Comparison of ENCODE assay signal across 29 cellular contexts in the genomic region with DNA sequence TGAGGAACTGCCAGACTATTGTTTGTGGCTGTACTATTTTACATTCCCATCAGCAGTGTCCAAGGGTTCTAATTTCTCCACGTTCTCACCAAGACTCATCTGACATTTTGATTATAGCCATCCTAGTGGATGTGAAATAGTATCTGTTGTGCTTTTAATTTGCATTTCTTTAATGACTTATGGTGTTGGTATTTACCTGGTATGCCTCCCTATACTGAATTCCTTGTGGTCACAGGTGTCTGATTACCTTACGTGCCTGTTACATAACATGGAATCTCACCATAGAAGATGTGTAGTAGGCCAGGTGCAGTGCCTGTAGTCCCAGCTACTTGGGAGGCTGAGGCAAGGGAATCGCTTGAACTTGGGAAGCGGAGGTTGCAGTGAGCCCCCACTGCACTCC. TPM values are rescaled to one million over a fixed set of nuclear protein-coding genes. Genes with fewer than 3 reads are reported as not detected.
DNase-seq lines count a peak whose midpoint lies in the region; ATAC-seq, FAIRE-seq and TF ChIP-seq lines count a peak whose summit lies in the region.
"Had no signal": no experiment of that assay in that cellular context is flagged by ENCODE, and none has a peak within 500 bp of the region (broad histone marks: within the 10 kb centered on the region; RNA-seq: fewer than 3 reads in every experiment).

No MANE protein-coding gene starts in this region.

- no peak overlapping the region for H3K27ac ChIP-seq in mammary epithelial cell (ENCODE audit: insufficient read depth, low read depth, low read length)
- H3K27ac ChIP-seq in RWPE2 (ENCODE audit: poor library complexity, severe bottlenecking) = no peak overlapping the region
- no peak overlapping the region for H3K27ac ChIP-seq in keratinocyte (ENCODE audit: control insufficient read depth, insufficient read depth, low read length)
- H3K27ac ChIP-seq: SJSA1 had no signal

- H3K4me3 Mint-ChIP-seq in MCF 10A (ENCODE audit: unreplicated experiment) = no peak overlapping the region
- H3K4me3 Mint-ChIP-seq: CD14-positive monocyte; CD8-positive, alpha-beta memory T cell; HFFc6; T-cell had no signal

- H3K9me1 ChIP-seq in keratinocyte (ENCODE audit: control insufficient read depth, extremely low read depth, insufficient read depth, low read length) = no peaks in the 10 kb centered on the region

- CTCF ChIA-PET in mammary epithelial cell (lab: Charles Lee; ENCODE audit: low non-redundant PET) (no interaction called here), MCF 10A (lab: Yijun Ruan, JAX) (interaction anchor here (0.7 to 1.0 kb wide), 2 partner anchors 191 to 334 kb away, joined by 3 to 4 read pairs; no protein-coding TSS in a partner anchor)

- WGBS in mammary epithelial cell (ENCODE audit: low coverage, missing lambda C conversion rate) = 78% methylated on average over 3 of the region's 4 CpGs

- no peaks in the 10 kb centered on the region for H4K20me1 ChIP-seq in mammary epithelial cell (ENCODE audit: insufficient read depth, low read length)
- no peaks in the 10 kb centered on the region for H4K20me1 ChIP-seq in keratinocyte (ENCODE audit: control insufficient read depth, extremely low read depth, insufficient read depth, low read length)

- no peak overlapping the region for H3K27ac Mint-ChIP-seq in MCF 10A (ENCODE audit: low read depth, unreplicated experiment)
- H3K27ac Mint-ChIP-seq: CD14-positive monocyte; CD8-positive, alpha-beta memory T cell; HFFc6; T-cell had no signal

- POLR2A ChIA-PET in MCF 10A (lab: Yijun Ruan, JAX) = no interaction called here

- ATAC-seq in RWPE2 (ENCODE audit: low read depth) (peak; percentile 88), GM21723 (IDR thresholded peaks at IDR 0.05; ENCODE audit: unreplicated experiment) (no peak)
- ATAC-seq: Right ventricle myocardium inferior, T-cell had no signal

- peak; percentile 61 for FAIRE-seq in keratinocyte (lab: Jason Lieb, UNC)
- FAIRE-seq: GM18507, RCC 7860 had no signal

- intact Hi-C loops in mammary epithelial cell (cut with micrococcal nuclease) = no loop called here
- intact Hi-C loops in MCF 10A (cut with micrococcal nuclease) = no loop called here

- H3K79me2 ChIP-seq in mammary epithelial cell (ENCODE audit: insufficient read depth, low read length) (no peaks in the 10 kb centered on the region), keratinocyte (ENCODE audit: control insufficient read depth, insufficient read depth, low read length) (no peaks in the 10 kb centered on the region)

- DNase-seq in mammary epithelial cell (peak; percentile 49), MCF 10A (ENCODE audit: unreplicated experiment) (no peak), RWPE2 (ENCODE audit: low spot score) (no peak), keratinocyte (ENCODE audit: low read depth, low spot score) (peak; percentile 40), OCI-M1 (lab: John Stamatoyannopoulos, UW) (no peak), superior temporal gyrus (ENCODE audit: extremely low spot score) (no peak)
- DNase-seq: 8988T; ACHN; BE2C; CD8-positive, alpha-beta memory T cell; DMS153; DND-41; GOT3; HFFc6; Karpas-422; NCI-H1092 treated with DMSO at 0.1 percent for 48 hours; NCI-H1436; NCI-H187; NCI-H2081 treated with DMSO at 0.1 percent for 48 hours; NCI-H446; NCI-H524 treated with DMSO at 0.1 percent for 48 hours; T-cell had no signal

- H3K36me3 Mint-ChIP-seq in MCF 10A (ENCODE audit: insufficient read depth, unreplicated experiment) = no peaks in the 10 kb centered on the region
- H3K36me3 Mint-ChIP-seq: CD14-positive monocyte; CD8-positive, alpha-beta memory T cell; T-cell had no signal

- H3K9ac ChIP-seq in mammary epithelial cell (ENCODE audit: insufficient read depth, low read length) = no peak overlapping the region
- H3K9ac ChIP-seq in keratinocyte (ENCODE audit: control insufficient read depth, extremely low read depth, insufficient read depth, low read length) = no peak overlapping the region

- H3K27me3 ChIP-seq in mammary epithelial cell (ENCODE audit: insufficient read depth, low read length) (no peaks in the 10 kb centered on the region), RWPE2 (ENCODE audit: insufficient read depth, poor library complexity, severe bottlenecking) (no peaks in the 10 kb centered on the region), keratinocyte (ENCODE audit: control insufficient read depth, extremely low read depth, insufficient read depth, low read length) (no peaks in the 10 kb centered on the region)
- H3K27me3 ChIP-seq: BE2C, SJSA1 had no signal

- no peaks in the 10 kb centered on the region for H3K4me1 Mint-ChIP-seq in MCF 10A (ENCODE audit: insufficient read depth, unreplicated experiment)
- H3K4me1 Mint-ChIP-seq: CD14-positive monocyte; CD8-positive, alpha-beta memory T cell; T-cell had no signal

- H3K9me3 ChIP-seq in mammary epithelial cell (replicated peaks; ENCODE audit: insufficient read depth, low read length) = no peaks in the 10 kb centered on the region
- no peaks in the 10 kb centered on the region for H3K9me3 ChIP-seq in RWPE2 (ENCODE audit: severe bottlenecking)
- H3K9me3 ChIP-seq in keratinocyte (ENCODE audit: control insufficient read depth, low read depth, low read length) = no peaks in the 10 kb centered on the region
- H3K9me3 ChIP-seq: BE2C, HAP-1, SJSA1 had no signal

- dilution Hi-C loops in mammary epithelial cell (cut with HindIII; ENCODE audit: low sequenced_read_pairs) = no loop called here
- dilution Hi-C loops in keratinocyte (cut with MboI; ENCODE audit: extremely low pct_ligation_motif_present, low sequenced_read_pairs) = no loop called here

- H3K9me3 Mint-ChIP-seq in MCF 10A (ENCODE audit: unreplicated experiment) = no peaks in the 10 kb centered on the region
- H3K9me3 Mint-ChIP-seq: CD14-positive monocyte; CD8-positive, alpha-beta memory T cell; HFFc6; T-cell had no signal

- H3K4me1 ChIP-seq in mammary epithelial cell (ENCODE audit: insufficient read depth, low read length) = no peaks in the 10 kb centered on the region
- peaks cover 12% of the 10 kb centered on the region for H3K4me1 ChIP-seq in RWPE2 (ENCODE audit: insufficient read depth, poor library complexity, severe bottlenecking)
- H3K4me1 ChIP-seq in keratinocyte (ENCODE audit: control insufficient read depth, extremely low read depth, insufficient read depth, low read length) = peaks cover 15% of the 10 kb centered on the region
- H3K4me1 ChIP-seq: BE2C, HAP-1, SJSA1 had no signal

- H3K4me2 ChIP-seq in mammary epithelial cell (ENCODE audit: insufficient read depth, low read depth, low read length) (no peak overlapping the region), keratinocyte (ENCODE audit: control insufficient read depth, extremely low read depth, insufficient read depth, low read depth, low read length) (no peak overlapping the region)

- no peaks in the 10 kb centered on the region for H3K27me3 Mint-ChIP-seq in MCF 10A (ENCODE audit: insufficient read depth, unreplicated experiment)

- no peaks in the 10 kb centered on the region for H3K36me3 ChIP-seq in mammary epithelial cell (ENCODE audit: insufficient read depth, low read length)
- H3K36me3 ChIP-seq in RWPE2 (ENCODE audit: low read depth) = peaks cover 20% of the 10 kb centered on the region
- H3K36me3 ChIP-seq in keratinocyte (ENCODE audit: control insufficient read depth in 2 of 2, extremely low read depth in 1 of 2, insufficient read depth in 2 of 2, low read length in 2 of 2) = no peaks in the 10 kb centered on the region
- H3K36me3 ChIP-seq: BE2C, HAP-1, SJSA1 had no signal

- in situ Hi-C loops in mammary epithelial cell (cut with MboI; ENCODE audit: low sequenced_read_pairs in 2 of 2) = no loop called here

- H2AFZ ChIP-seq in mammary epithelial cell (ENCODE audit: low read depth, low read length) (no peak overlapping the region), keratinocyte (ENCODE audit: control insufficient read depth, low read length) (no peak overlapping the region)

- no TSS peak for BruUV-seq in mammary epithelial cell (replicated peaks; lab: Mats Ljungman, UMichigan)
- BruUV-seq in MCF 10A (replicated peaks; lab: Mats Ljungman, UMichigan) = no TSS peak

- H3K4me3 ChIP-seq in mammary epithelial cell (replicated peaks in 1 of 3; ENCODE audit: insufficient read depth in 1 of 3, low read depth in 2 of 3, low read length in 3 of 3) (no peak overlapping the region), RWPE2 (ENCODE audit: severe bottlenecking) (no peak overlapping the region), keratinocyte (ENCODE audit: control insufficient read depth in 2 of 3, extremely low read depth in 1 of 3, insufficient read depth in 2 of 3, low read depth in 1 of 3, low read length in 3 of 3) (no peak overlapping the region)
- H3K4me3 ChIP-seq: HAP-1, SJSA1 had no signal

- TF ChIP-seq CTCF in mammary epithelial cell (conservative IDR thresholded peaks at IDR 0.05 in 1 of 2, IDR thresholded peaks at IDR 0.05 in 1 of 2; ENCODE audit: extremely low read depth in 1 of 2, insufficient read depth in 1 of 2, low read depth in 1 of 2, low read length in 2 of 2) = no peak
- TF ChIP-seq CTCF in MCF 10A (IDR thresholded peaks at IDR 0.05; ENCODE audit: unreplicated experiment) = no peak
- TF ChIP-seq CTCF in RWPE2 (IDR thresholded peaks at IDR 0.05; ENCODE audit: poor library complexity, severe bottlenecking) = no peak
- TF ChIP-seq CTCF in keratinocyte (optimal IDR thresholded peaks at IDR 0.05 in 1 of 3, IDR thresholded peaks at IDR 0.05 in 1 of 3, conservative IDR thresholded peaks at IDR 0.05 in 1 of 3; ENCODE audit: extremely low read depth in 1 of 3, insufficient read depth in 2 of 3, low read length in 3 of 3) = no peak

RNA-seq across cellular contexts. Expression of a gene that starts 13.5 kb away (rescaled TPM):
- total RNA-seq in mammary epithelial cell (under 1 TPM; 0.47 to 0.67 TPM), MCF 10A (2022) (not detected in 2 replicates)
- polyA plus RNA-seq in mammary epithelial cell (0.08 TPM), keratinocyte (0.40 to 0.65 TPM (median 0.64 TPM) in 3 replicates)
- polyA minus RNA-seq in mammary epithelial cell (not detected), keratinocyte (0.10 to 1.2 TPM (median 0.76 TPM) in 3 replicates)
- polyA plus RNA-seq in keratinocyte (2011; ENCODE audit: low read depth) = 0.07 TPM
- 0.14 and 0.29 TPM in 2 replicates for polyA plus RNA-seq in keratinocyte (2011; cell fraction: cytosol; rRNA removed)
- polyA plus RNA-seq in keratinocyte (2011; cell fraction: nucleus; rRNA removed) = 0.75 and 0.88 TPM in 2 replicates
- polyA plus RNA-seq in keratinocyte (2012; ENCODE audit: low replicate concordance) = 0.11 and 0.56 TPM in 2 replicates
- 0.58 TPM for polyA minus RNA-seq in keratinocyte (2011; cell fraction: cytosol; rRNA and poly(A)+ RNA removed)
- 0.63 and 0.85 TPM in 2 replicates for polyA minus RNA-seq in keratinocyte (2011; cell fraction: nucleus; rRNA and poly(A)+ RNA removed)
- total RNA-seq: Right ventricle myocardium inferior had no signal
- polyA plus RNA-seq: CD14-positive monocyte; CD8-positive, alpha-beta memory T cell had no signal

Comparison
In these comparisons a context has a peak if more than half of its experiments do, and no peak if none do; other contexts are left out.
1. DNase-seq: peak in mammary epithelial cell (single experiment) and keratinocyte (single experiment); none in MCF 10A (single experiment), RWPE2 (single experiment), OCI-M1 (single experiment) and superior temporal gyrus (single experiment).